ENCODE assay signal across 1 cellular context in genomic region chr7:151172273-151173141, GRCh38.
TF ChIP-seq lines count a peak whose summit lies in the region.

No MANE protein-coding gene starts in this region.

TF ChIP-seq in HEK293, 187 proteins besides CTCF, POLR2A, EP300 and RAD21 (continued from another document and continues in another):
- TF ChIP-seq ZNF324 (tag by site-specific recombination; IDR thresholded peaks at IDR 0.05) (peak; percentile 82; the same call in 1 of the 2 replicates), ZSCAN4 (tag by site-specific recombination; IDR thresholded peaks at IDR 0.05) (no peak), ZNF341 (tag by site-specific recombination; IDR thresholded peaks at IDR 0.05; ENCODE audit: low read depth) (no peak), ZNF707 (tag by site-specific recombination; IDR thresholded peaks at IDR 0.05) (no peak), ZNF624 (tag by site-specific recombination; IDR thresholded peaks at IDR 0.05) (no peak), ZNF292 (tag by site-specific recombination; IDR thresholded peaks at IDR 0.05; ENCODE audit: borderline replicate concordance, low read depth) (no peak), ZNF26 (tag by site-specific recombination; IDR thresholded peaks at IDR 0.05) (no peak), ZSCAN5A (tag by site-specific recombination; IDR thresholded peaks at IDR 0.05) (no peak), ZNF585B (tag by site-specific recombination; IDR thresholded peaks at IDR 0.05) (no peak), ZFP41 (tag by site-specific recombination; IDR thresholded peaks at IDR 0.05; ENCODE audit: borderline replicate concordance) (no peak), SCRT1 (tag by site-specific recombination; IDR thresholded peaks at IDR 0.05; ENCODE audit: borderline replicate concordance) (no peak), ZNF600 (tag by site-specific recombination; IDR thresholded peaks at IDR 0.05) (peak; percentile 59; the same call in 1 of the 2 replicates), ZNF580 (tag by site-specific recombination; IDR thresholded peaks at IDR 0.05) (peak; percentile 61; the same call in 1 of the 2 replicates), ZNF274 (IDR thresholded peaks at IDR 0.05; ENCODE audit: low read length) (no peak), ZNF274 (tag by site-specific recombination; IDR thresholded peaks at IDR 0.05; ENCODE audit: borderline replicate concordance) (no peak), HIC1 (tag by site-specific recombination; IDR thresholded peaks at IDR 0.05) (0 out of 2 replicates have a peak, but pooled peaks have one; percentile 50), TRIM28 (IDR thresholded peaks at IDR 0.05; ENCODE audit: borderline replicate concordance, low read length) (peak; percentile 70; the same call in 1 of the 2 replicates), ZNF571 (tag by site-specific recombination; IDR thresholded peaks at IDR 0.05) (no peak), ZNF830 (tag by site-specific recombination; IDR thresholded peaks at IDR 0.05; ENCODE audit: low read depth) (no peak), ZNF155 (tag by site-specific recombination; IDR thresholded peaks at IDR 0.05) (no peak), HOXC10 (CRISPR knock-in tag; IDR thresholded peaks at IDR 0.05) (no peak), ZNF513 (tag by site-specific recombination; IDR thresholded peaks at IDR 0.05) (no peak), ZNF639 (tag by site-specific recombination; IDR thresholded peaks at IDR 0.05) (peak; percentile 76; the same call in 1 of the 2 replicates), ZNF654 (tag by site-specific recombination; IDR thresholded peaks at IDR 0.05; ENCODE audit: low read depth) (peak; percentile 95), ZBTB6 (tag by site-specific recombination; IDR thresholded peaks at IDR 0.05) (no peak; the same call in 1 of the 2 replicates), ZNF692 (tag by site-specific recombination; IDR thresholded peaks at IDR 0.05) (peak; percentile 65; the same call in 1 of the 2 replicates), PBX3 (CRISPR knock-in tag; IDR thresholded peaks at IDR 0.05) (no peak), ZFP37 (tag by site-specific recombination; IDR thresholded peaks at IDR 0.05) (0 out of 2 replicates have a peak, but pooled peaks have one; percentile 60), KLF7 (tag by site-specific recombination; IDR thresholded peaks at IDR 0.05; ENCODE audit: borderline replicate concordance) (0 out of 2 replicates have a peak, but pooled peaks have one; percentile 28), ZNF19 (tag by site-specific recombination; IDR thresholded peaks at IDR 0.05; ENCODE audit: low read depth) (no peak), ZNF214 (tag by site-specific recombination; IDR thresholded peaks at IDR 0.05; ENCODE audit: borderline replicate concordance) (no peak), ZBTB21 (tag by site-specific recombination; IDR thresholded peaks at IDR 0.05) (no peak), GLIS1 (tag by site-specific recombination; IDR thresholded peaks at IDR 0.05) (0 out of 2 replicates have a peak, but pooled peaks have one; percentile 18), RBAK (tag by site-specific recombination; IDR thresholded peaks at IDR 0.05) (no peak), ZNF658 (tag by site-specific recombination; IDR thresholded peaks at IDR 0.05) (no peak), OSR2 (tag by site-specific recombination; IDR thresholded peaks at IDR 0.05) (no peak), ZNF449 (tag by site-specific recombination; IDR thresholded peaks at IDR 0.05) (no peak), ZBTB7A (tag by site-specific recombination; IDR thresholded peaks at IDR 0.05; ENCODE audit: low read depth) (0 out of 2 replicates have a peak, but pooled peaks have one; percentile 46), ZNF560 (tag by site-specific recombination; IDR thresholded peaks at IDR 0.05; ENCODE audit: borderline replicate concordance) (0 out of 2 replicates have a peak, but pooled peaks have one; percentile 4), ZXDB (tag by site-specific recombination; IDR thresholded peaks at IDR 0.05) (no peak), ZNF561 (tag by site-specific recombination; IDR thresholded peaks at IDR 0.05; ENCODE audit: borderline replicate concordance) (no peak), ATF2 (tag by site-specific recombination; IDR thresholded peaks at IDR 0.05; ENCODE audit: low read depth) (no peak), TCF7L2 (IDR thresholded peaks at IDR 0.05; ENCODE audit: borderline replicate concordance, low read depth, low read length) (no peak), KLF8 (tag by site-specific recombination; IDR thresholded peaks at IDR 0.05) (peak; percentile 47), ZNF473 (tag by site-specific recombination; IDR thresholded peaks at IDR 0.05) (no peak)
